Comparison of ENCODE assay signal across 8 cellular contexts in genomic region chr12:109134186-109134917, GRCh38. TPM values are rescaled to one million over a fixed set of nuclear protein-coding genes. Genes with fewer than 3 reads are reported as not detected.
DNase-seq lines count a peak whose midpoint lies in the region; ATAC-seq and TF ChIP-seq lines count a peak whose summit lies in the region.

No MANE protein-coding gene starts in this region.

- H4K20me1 ChIP-seq in MM.1S (ENCODE audit: insufficient read depth, low read length), result no peaks in the 10 kb centered on the region

- H3K27me3 ChIP-seq in MM.1S (replicated peaks; ENCODE audit: insufficient read depth, low read length) (no peaks in the 10 kb centered on the region), endodermal cell (ENCODE audit: control insufficient read depth, insufficient read depth, low read length, poor library complexity, severe bottlenecking) (no peaks in the 10 kb centered on the region)

- TF ChIP-seq CTCF in MM.1S (IDR thresholded peaks at IDR 0.05; ENCODE audit: low read length), result peak; percentile 65
- peak; percentile 87 for TF ChIP-seq CTCF in endodermal cell (conservative IDR thresholded peaks at IDR 0.05)
- no peak for TF ChIP-seq CTCF in mucosa of descending colon (IDR thresholded peaks at IDR 0.05)

- no peak overlapping the region for H3K4me2 ChIP-seq in MM.1S (ENCODE audit: low read depth, low read length)

- ATAC-seq in mucosa of descending colon (peak; percentile 69), GM21529 (IDR thresholded peaks at IDR 0.05; ENCODE audit: unreplicated experiment) (no peak), HG02763 (IDR thresholded peaks at IDR 0.05; ENCODE audit: unreplicated experiment) (no peak), GM18870 (IDR thresholded peaks at IDR 0.05; ENCODE audit: unreplicated experiment) (no peak)

- intact Hi-C loops in mucosa of descending colon (cut with DNase I, micrococcal nuclease), result no loop called here

- peaks cover 6% of the 10 kb centered on the region for H3K27me3 Mint-ChIP-seq in endodermal cell (ENCODE audit: insufficient read depth)

- peaks cover 2% of the 10 kb centered on the region for H3K36me3 Mint-ChIP-seq in endodermal cell (ENCODE audit: low read depth)

- no peak overlapping the region for H3K4me3 ChIP-seq in MM.1S (ENCODE audit: low read length)
- no peak overlapping the region for H3K4me3 ChIP-seq in endodermal cell (ENCODE audit: low read length)
- no peak overlapping the region for H3K4me3 ChIP-seq in mucosa of descending colon

- no peak overlapping the region for H3K9ac ChIP-seq in MM.1S (ENCODE audit: low read length)
- H3K9ac ChIP-seq in endodermal cell (ENCODE audit: extremely low read depth, low read length, poor library complexity, severe bottlenecking), result no peak overlapping the region

- H3K36me3 ChIP-seq in MM.1S (replicated peaks; ENCODE audit: insufficient read depth, low read length) (no peaks in the 10 kb centered on the region), endodermal cell (ENCODE audit: control insufficient read depth, insufficient read depth, low read length) (no peaks in the 10 kb centered on the region), mucosa of descending colon (ENCODE audit: low read depth) (no peaks in the 10 kb centered on the region)

- H3K4me3 Mint-ChIP-seq in endodermal cell, result no peak overlapping the region

- no peaks in the 10 kb centered on the region for H3F3A ChIP-seq in MM.1S (ENCODE audit: insufficient read depth, low read length)

- H3K9me2 ChIP-seq in MM.1S (replicated peaks; ENCODE audit: insufficient read depth, low read length), result no peaks in the 10 kb centered on the region

- H3K9me3 ChIP-seq in MM.1S (replicated peaks; ENCODE audit: insufficient read depth, low read length) (no peaks in the 10 kb centered on the region), endodermal cell (ENCODE audit: control insufficient read depth, low read length) (peaks cover 5% of the 10 kb centered on the region), mucosa of descending colon (peaks cover 4% of the 10 kb centered on the region)

- peaks cover 12% of the 10 kb centered on the region for H3K9me3 Mint-ChIP-seq in endodermal cell

- H3K27ac ChIP-seq in MM.1S (ENCODE audit: low read length) (no peak overlapping the region), endodermal cell (ENCODE audit: low read depth, low read length) (no peak overlapping the region)

- no peak overlapping the region for H2AFZ ChIP-seq in MM.1S (ENCODE audit: low read length)

- H3K4me1 ChIP-seq in MM.1S (ENCODE audit: low read length) (no peaks in the 10 kb centered on the region), endodermal cell (ENCODE audit: control insufficient read depth, insufficient read depth, low read length) (no peaks in the 10 kb centered on the region), mucosa of descending colon (ENCODE audit: low read depth) (no peaks in the 10 kb centered on the region)

- H3K79me2 ChIP-seq in MM.1S (ENCODE audit: low read length), result peaks cover 9% of the 10 kb centered on the region; the same call in 1 of the 2 replicates

- WGBS in endodermal cell (ENCODE audit: insufficient coverage in 1 of 2, insufficient read length in 1 of 2), 2 experiments, result 73 to 80% methylated on average over 5 to 6 of the region's 6 CpGs

- no peaks in the 10 kb centered on the region for H3K4me1 Mint-ChIP-seq in endodermal cell

- DNase-seq in COLO829 (ENCODE audit: low spot score) (peak; percentile 75), MM.1S (no peak), endodermal cell (peak; percentile 91), mucosa of descending colon (no peak)
- DNase-seq in activated CD4-positive, alpha-beta T cell treated with anti-CD3 and anti-CD28 coated beads for 1 hour, result no peak

- no peak overlapping the region for H3K27ac Mint-ChIP-seq in endodermal cell

RNA-seq across cellular contexts. Expression of gene ACACB, which starts 18.0 kb away (rescaled TPM):
- total RNA-seq in endodermal cell, result 10 to 100 TPM in 1 of 2 donors, 1 to 10 TPM in 1; 6.8 to 12.7 TPM
- polyA plus RNA-seq in endodermal cell (2013, experiment 1 of 2), result 5.9 TPM
- 7.0 TPM for polyA plus RNA-seq in endodermal cell (2013, experiment 2 of 2)
- total RNA-seq in mucosa of descending colon, result 100 to 1,000 TPM in 1 of 3 donors, 10 to 100 TPM in 2; 54.4 to 155 (median 66.3) TPM

RNA-seq across cellular contexts. Expression of gene UNG, which starts 37.0 kb away (rescaled TPM):
- 100 to 1,000 TPM; 104 to 114 TPM for total RNA-seq in endodermal cell
- 67.7 TPM for polyA plus RNA-seq in endodermal cell (2013, experiment 1 of 2)
- 59.8 TPM for polyA plus RNA-seq in endodermal cell (2013, experiment 2 of 2)
- 10 to 100 TPM; 22.1 to 39.4 (median 35.6) TPM for total RNA-seq in mucosa of descending colon

RNA-seq across cellular contexts. Expression of gene ALKBH2, which starts 41.1 kb away (rescaled TPM):
- total RNA-seq in endodermal cell (10 to 100 TPM; 10.5 to 23.3 TPM), mucosa of descending colon (10 to 100 TPM in 1 of 3 donors, 1 to 10 TPM in 2; 5.8 to 10.1 (median 7.5) TPM)
- 31.7 TPM for polyA plus RNA-seq in endodermal cell (2013, experiment 1 of 2)
- polyA plus RNA-seq in endodermal cell (2013, experiment 2 of 2), result 23.8 TPM

Comparison
In these comparisons a context has a peak if more than half of its experiments do, and no peak if none do; other contexts are left out.
1. DNase-seq: peak in COLO829 (single experiment) and endodermal cell (single experiment); none in MM.1S (single experiment), mucosa of descending colon (0 of 3) and activated CD4-positive, alpha-beta T cell treated with anti-CD3 and anti-CD28 coated beads for 1 hour (single experiment).
2. RNA of gene ACACB, which starts 18.0 kb away (total RNA-seq): 54.4 to 155 TPM in mucosa of descending colon; 6.8 to 12.7 TPM in endodermal cell; every median in the first group is over 4 times any median in the second.